In genomic region chr12:11716794-11717532, GRCh38 we compare ENCODE assay signal across 12 cellular contexts.
DNase-seq lines count a peak whose midpoint lies in the region; ATAC-seq and TF ChIP-seq lines count a peak whose summit lies in the region.
"Had no signal": no experiment of that assay in that cellular context is flagged by ENCODE, and none has a peak within 500 bp of the region (broad histone marks: within the 10 kb centered on the region; RNA-seq: fewer than 3 reads in every experiment).

No MANE protein-coding gene starts in this region.

- H3K4me3 ChIP-seq in fibroblast of lung (replicated peaks in 1 of 4; ENCODE audit: control extremely low read depth in 1 of 4, insufficient read depth in 1 of 4, low read depth in 3 of 4, low read length in 4 of 4): no peak overlapping the region
- H3K4me3 ChIP-seq in CD8-positive, alpha-beta T cell (ENCODE audit: low read depth, low read length): no peak overlapping the region
- no peak overlapping the region for H3K4me3 ChIP-seq in esophagus squamous epithelium
- H3K4me3 ChIP-seq: adrenal gland, suprapubic skin had no signal

- H3K9me3 ChIP-seq in fibroblast of lung (ENCODE audit: control insufficient read depth, insufficient read depth, low read depth, low read length) (no peaks in the 10 kb centered on the region), esophagus squamous epithelium (no peaks in the 10 kb centered on the region)
- no peaks in the 10 kb centered on the region for H3K9me3 ChIP-seq in CD8-positive, alpha-beta T cell (ENCODE audit: low read length)
- H3K9me3 ChIP-seq: adrenal gland, suprapubic skin had no signal

- no peak overlapping the region for H3K27ac ChIP-seq in fibroblast of lung (ENCODE audit: insufficient read depth, low read length)
- H3K27ac ChIP-seq in CD8-positive, alpha-beta T cell (ENCODE audit: low read depth, low read length): no peak overlapping the region
- no peak overlapping the region for H3K27ac ChIP-seq in esophagus squamous epithelium
- H3K27ac ChIP-seq: adrenal gland had no signal

- peak overlapping the region; percentile 75 for H3K27ac Mint-ChIP-seq in osteocyte (ENCODE audit: unreplicated experiment)
- H3K27ac Mint-ChIP-seq in CD8-positive, alpha-beta T cell: no peak overlapping the region
- H3K27ac Mint-ChIP-seq in activated CD8-positive, alpha-beta T cell treated with anti-CD3 and anti-CD28 coated beads, Interleukin-2, amount 10 ng/mL, durations not matched to agents 7 days and 5 days: no peak overlapping the region

- CTCF ChIA-PET in CD8-positive, alpha-beta T cell (lab: Charles Lee): no interaction called here
- CTCF ChIA-PET in activated CD8-positive, alpha-beta T cell treated with anti-CD3 and anti-CD28 coated beads, Interleukin-2, amount 10 ng/mL, durations not matched to agents 7 days and 5 days (lab: Charles Lee): interaction anchor here (0.8 kb wide), 1 partner anchor 101 kb away, joined by 3 read pairs; no protein-coding TSS in a partner anchor

- H3K4me2 ChIP-seq in fibroblast of lung (ENCODE audit: extremely low read depth, insufficient read depth, low read length): no peak overlapping the region

- H3K36me3 Mint-ChIP-seq in osteocyte (ENCODE audit: unreplicated experiment): peaks cover 14% of the 10 kb centered on the region
- H3K36me3 Mint-ChIP-seq in CD8-positive, alpha-beta T cell: peaks cover 11% of the 10 kb centered on the region
- peaks cover 7% of the 10 kb centered on the region for H3K36me3 Mint-ChIP-seq in activated CD8-positive, alpha-beta T cell treated with anti-CD3 and anti-CD28 coated beads, Interleukin-2, amount 10 ng/mL, durations not matched to agents 7 days and 5 days (ENCODE audit: low read depth)

- no peaks in the 10 kb centered on the region for H3K9me3 Mint-ChIP-seq in osteocyte (ENCODE audit: unreplicated experiment)
- H3K9me3 Mint-ChIP-seq in CD8-positive, alpha-beta T cell: no peaks in the 10 kb centered on the region
- H3K9me3 Mint-ChIP-seq in activated CD8-positive, alpha-beta T cell treated with anti-CD3 and anti-CD28 coated beads, Interleukin-2, amount 10 ng/mL, durations not matched to agents 7 days and 5 days (ENCODE audit: insufficient read depth): no peaks in the 10 kb centered on the region

- H3K27me3 Mint-ChIP-seq in osteocyte (ENCODE audit: unreplicated experiment): no peaks in the 10 kb centered on the region
- H3K27me3 Mint-ChIP-seq in CD8-positive, alpha-beta T cell (ENCODE audit: low read depth): no peaks in the 10 kb centered on the region
- H3K27me3 Mint-ChIP-seq in activated CD8-positive, alpha-beta T cell treated with anti-CD3 and anti-CD28 coated beads, Interleukin-2, amount 10 ng/mL, durations not matched to agents 7 days and 5 days (ENCODE audit: low read depth): no peaks in the 10 kb centered on the region

- ATAC-seq in CD8-positive, alpha-beta T cell: no peak
- ATAC-seq in activated CD8-positive, alpha-beta T cell treated with anti-CD3 and anti-CD28 coated beads, Interleukin-2, amount 10 ng/mL, durations not matched to agents 7 days and 5 days: no peak

- DNase-seq in ELR (ENCODE audit: low read depth): peak; percentile 81
- peak; percentile 39 for DNase-seq in NOMO-1 treated with DMSO at 0.1 percent for 48 hours (lab: John Stamatoyannopoulos, UW; ENCODE audit: unreplicated experiment)
- DNase-seq in fibroblast of lung (ENCODE audit: low read depth in 2 of 2): peak; percentile 35 to 38
- no peak for DNase-seq in osteocyte (ENCODE audit: extremely low spot score, unreplicated experiment)
- no peak for DNase-seq in CD8-positive, alpha-beta T cell
- DNase-seq in esophagus squamous epithelium (lab: John Stamatoyannopoulos, UW): no peak
- DNase-seq in activated CD8-positive, alpha-beta T cell treated with anti-CD3 and anti-CD28 coated beads, Interleukin-2, amount 10 ng/mL, durations not matched to agents 7 days and 5 days: no peak
- DNase-seq: DMS53; NCI-H510A treated with DMSO at 0.1 percent for 48 hours; stimulated activated CD4-positive, alpha-beta T cell treated with anti-CD3 and anti-CD28 coated beads, Interleukin-4, amount 100 ng/mL, for 4 hours had no signal

- no peak overlapping the region for H3K9ac ChIP-seq in fibroblast of lung (ENCODE audit: insufficient read depth, low read length)

- no peaks in the 10 kb centered on the region for H3K79me2 ChIP-seq in fibroblast of lung (ENCODE audit: control insufficient read depth, insufficient read depth, low read length)

- WGBS in esophagus squamous epithelium, 2 donors: 63 to 74% methylated on average over 7 to 8 of the region's 8 CpGs

- H3K4me3 Mint-ChIP-seq in osteocyte (ENCODE audit: unreplicated experiment): no peak overlapping the region
- H3K4me3 Mint-ChIP-seq in CD8-positive, alpha-beta T cell: no peak overlapping the region
- H3K4me3 Mint-ChIP-seq in activated CD8-positive, alpha-beta T cell treated with anti-CD3 and anti-CD28 coated beads, Interleukin-2, amount 10 ng/mL, durations not matched to agents 7 days and 5 days: no peak overlapping the region

- no peak for TF ChIP-seq CTCF in fibroblast of lung (conservative IDR thresholded peaks at IDR 0.05 in 1 of 2, IDR thresholded peaks at IDR 0.05 in 1 of 2; ENCODE audit: low read depth in 1 of 2, low read length in 2 of 2)
- TF ChIP-seq CTCF in osteocyte (IDR thresholded peaks at IDR 0.05): no peak
- TF ChIP-seq CTCF in CD8-positive, alpha-beta T cell (IDR thresholded peaks at IDR 0.05): no peak
- TF ChIP-seq CTCF in esophagus squamous epithelium (IDR thresholded peaks at IDR 0.05): no peak

- H3K4me1 ChIP-seq in fibroblast of lung (ENCODE audit: control insufficient read depth, extremely low read depth, insufficient read depth, low read length) (peaks cover 14% of the 10 kb centered on the region), esophagus squamous epithelium (peaks cover 9 to 39% (median 22%) of the 10 kb centered on the region in 3 donors)
- H3K4me1 ChIP-seq in CD8-positive, alpha-beta T cell (ENCODE audit: insufficient read depth, low read length): no peaks in the 10 kb centered on the region

- no peak for TF ChIP-seq POLR2A in esophagus squamous epithelium (IDR thresholded peaks at IDR 0.05)

- POLR2A ChIA-PET in CD8-positive, alpha-beta T cell (lab: Charles Lee): no interaction called here
- POLR2A ChIA-PET in activated CD8-positive, alpha-beta T cell treated with anti-CD3 and anti-CD28 coated beads, Interleukin-2, amount 10 ng/mL, durations not matched to agents 7 days and 5 days (lab: Charles Lee): no interaction called here

- H3K27me3 ChIP-seq in fibroblast of lung (ENCODE audit: control insufficient read depth, insufficient read depth, low read length) (no peaks in the 10 kb centered on the region), esophagus squamous epithelium (no peaks in the 10 kb centered on the region)
- H3K27me3 ChIP-seq in CD8-positive, alpha-beta T cell (ENCODE audit: insufficient read depth, low read length): no peaks in the 10 kb centered on the region
- H3K27me3 ChIP-seq: adrenal gland, suprapubic skin had no signal

- no peaks in the 10 kb centered on the region for H4K20me1 ChIP-seq in fibroblast of lung (ENCODE audit: control insufficient read depth, extremely low read depth, insufficient read depth, low read length)

- H3K36me3 ChIP-seq in fibroblast of lung (ENCODE audit: control insufficient read depth, insufficient read depth, low read length) (no peaks in the 10 kb centered on the region), esophagus squamous epithelium (no peaks in the 10 kb centered on the region)
- H3K36me3 ChIP-seq in CD8-positive, alpha-beta T cell (ENCODE audit: insufficient read depth, low read length): no peaks in the 10 kb centered on the region
- H3K36me3 ChIP-seq: suprapubic skin had no signal

- peaks cover 45% of the 10 kb centered on the region for H3K4me1 Mint-ChIP-seq in osteocyte (ENCODE audit: unreplicated experiment)
- H3K4me1 Mint-ChIP-seq in CD8-positive, alpha-beta T cell (ENCODE audit: low read depth): peaks cover 14% of the 10 kb centered on the region
- H3K4me1 Mint-ChIP-seq in activated CD8-positive, alpha-beta T cell treated with anti-CD3 and anti-CD28 coated beads, Interleukin-2, amount 10 ng/mL, durations not matched to agents 7 days and 5 days (ENCODE audit: low read depth): peaks cover 20% of the 10 kb centered on the region

- intact Hi-C loops in CD8-positive, alpha-beta T cell (cut with DNase I, micrococcal nuclease): no loop called here
- intact Hi-C loops in esophagus squamous epithelium (cut with DNase I): no loop called here

- H2AFZ ChIP-seq in fibroblast of lung (ENCODE audit: low read length): no peak overlapping the region

Comparison
In these comparisons a context has a peak if more than half of its experiments do, and no peak if none do; other contexts are left out.
1. DNase-seq: peak in ELR (single experiment), NOMO-1 treated with DMSO at 0.1 percent for 48 hours (single experiment) and fibroblast of lung (2 of 2); none in osteocyte (single experiment), CD8-positive, alpha-beta T cell (0 of 7), esophagus squamous epithelium (single experiment) and activated CD8-positive, alpha-beta T cell treated with anti-CD3 and anti-CD28 coated beads, Interleukin-2, amount 10 ng/mL, durations not matched to agents 7 days and 5 days (single experiment).